ENCODE assay signal across 20 cellular contexts in genomic region chr9:86953181-86953580, GRCh38. TPM values are rescaled to one million over a fixed set of nuclear protein-coding genes. Genes with fewer than 3 reads are reported as not detected.
"Had no signal": no experiment of that assay in that cellular context is flagged by ENCODE, and none has a peak within 500 bp of the region (broad histone marks: within the 10 kb centered on the region; RNA-seq: fewer than 3 reads in every experiment).

No MANE protein-coding gene starts in this region.

- H3K36me3 ChIP-seq: SJSA1 had no signal

- H3K9ac ChIP-seq: KMS-11 had no signal

- H3K4me2 ChIP-seq: KMS-11 had no signal

- DNase-seq: Kasumi-1, MM.1S, NCI-H1092 treated with DMSO at 0.1 percent for 48 hours, NCI-H1436, NCI-H187 treated with DMSO at 0.1 percent for 48 hours, NCI-H2029 treated with DMSO at 0.1 percent for 48 hours, NCI-H2227 treated with DMSO at 0.1 percent for 48 hours, NCI-H446, NCI-H510A, NCI-H524 treated with DMSO at 0.1 percent for 48 hours, NCI-H69, NCI-H774, Right ventricle myocardium superior, RPMI8226, SIG-M5 had no signal

- H3K4me3 ChIP-seq: K562, SJSA1, SK-N-MC had no signal

- H3K27ac ChIP-seq: KMS-11, SJSA1, SK-N-MC had no signal

- H3K9me3 ChIP-seq: SJSA1 had no signal

RNA-seq across cellular contexts. Expression of gene GAS1, which starts 5.9 kb away (rescaled TPM):
- total RNA-seq: HepG2 had no signal
- polyA plus RNA-seq: HepG2, K562 had no signal
